1 cellular context compared by ENCODE assay signal in the genomic region with DNA sequence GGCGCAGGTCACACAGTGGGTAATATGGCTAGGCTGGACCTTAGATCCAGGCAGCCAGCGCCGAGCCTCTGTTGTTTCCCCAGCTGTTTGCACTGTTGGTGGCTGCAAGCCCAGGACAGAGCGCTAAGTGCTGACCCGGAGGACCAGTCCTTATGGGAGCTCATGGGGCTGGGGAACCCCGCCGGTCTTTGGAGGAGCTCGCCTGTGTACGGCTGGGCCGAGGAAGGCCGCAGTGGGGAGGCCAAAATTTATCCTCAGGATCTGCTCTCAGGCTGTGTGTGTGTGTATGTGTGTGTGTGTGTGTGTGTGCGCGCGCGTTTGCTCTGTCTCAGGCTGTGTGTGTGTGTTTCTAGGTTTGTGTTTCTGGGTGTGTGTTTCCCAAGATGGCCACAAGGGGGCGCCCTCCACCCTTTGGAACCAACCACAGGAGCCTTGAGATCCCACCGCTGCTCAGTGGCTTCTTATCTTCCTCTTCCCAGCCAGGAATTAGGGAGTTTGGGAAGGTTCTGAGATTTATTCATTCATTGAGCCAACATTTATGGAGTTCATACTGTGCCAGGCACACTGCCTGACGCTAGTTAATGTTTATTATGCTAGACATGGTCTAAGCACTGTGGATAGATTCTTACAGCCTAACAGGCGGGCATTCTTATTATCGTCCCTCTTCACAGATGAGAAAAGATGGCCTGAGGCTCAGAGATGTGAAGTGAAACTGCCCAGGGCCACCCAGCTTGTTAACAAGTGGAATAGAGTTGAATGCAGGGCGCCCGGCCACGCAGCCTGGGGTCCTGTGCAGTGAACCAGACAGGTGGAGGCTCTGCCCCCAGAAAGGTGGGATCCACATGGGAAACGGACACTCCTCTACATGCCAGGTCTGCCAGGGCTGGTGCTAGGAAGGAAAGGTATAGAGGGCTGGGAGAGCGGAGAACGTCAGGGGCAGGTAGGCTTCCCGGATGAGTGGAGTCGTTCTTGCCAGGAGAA.
TF ChIP-seq lines count a peak whose summit lies in the region.

No MANE protein-coding gene starts in this region.

TF ChIP-seq in K562, 482 proteins besides CTCF, POLR2A, EP300 and RAD21 (continued from another document and continues in another):
- TF ChIP-seq, protein P1, sequence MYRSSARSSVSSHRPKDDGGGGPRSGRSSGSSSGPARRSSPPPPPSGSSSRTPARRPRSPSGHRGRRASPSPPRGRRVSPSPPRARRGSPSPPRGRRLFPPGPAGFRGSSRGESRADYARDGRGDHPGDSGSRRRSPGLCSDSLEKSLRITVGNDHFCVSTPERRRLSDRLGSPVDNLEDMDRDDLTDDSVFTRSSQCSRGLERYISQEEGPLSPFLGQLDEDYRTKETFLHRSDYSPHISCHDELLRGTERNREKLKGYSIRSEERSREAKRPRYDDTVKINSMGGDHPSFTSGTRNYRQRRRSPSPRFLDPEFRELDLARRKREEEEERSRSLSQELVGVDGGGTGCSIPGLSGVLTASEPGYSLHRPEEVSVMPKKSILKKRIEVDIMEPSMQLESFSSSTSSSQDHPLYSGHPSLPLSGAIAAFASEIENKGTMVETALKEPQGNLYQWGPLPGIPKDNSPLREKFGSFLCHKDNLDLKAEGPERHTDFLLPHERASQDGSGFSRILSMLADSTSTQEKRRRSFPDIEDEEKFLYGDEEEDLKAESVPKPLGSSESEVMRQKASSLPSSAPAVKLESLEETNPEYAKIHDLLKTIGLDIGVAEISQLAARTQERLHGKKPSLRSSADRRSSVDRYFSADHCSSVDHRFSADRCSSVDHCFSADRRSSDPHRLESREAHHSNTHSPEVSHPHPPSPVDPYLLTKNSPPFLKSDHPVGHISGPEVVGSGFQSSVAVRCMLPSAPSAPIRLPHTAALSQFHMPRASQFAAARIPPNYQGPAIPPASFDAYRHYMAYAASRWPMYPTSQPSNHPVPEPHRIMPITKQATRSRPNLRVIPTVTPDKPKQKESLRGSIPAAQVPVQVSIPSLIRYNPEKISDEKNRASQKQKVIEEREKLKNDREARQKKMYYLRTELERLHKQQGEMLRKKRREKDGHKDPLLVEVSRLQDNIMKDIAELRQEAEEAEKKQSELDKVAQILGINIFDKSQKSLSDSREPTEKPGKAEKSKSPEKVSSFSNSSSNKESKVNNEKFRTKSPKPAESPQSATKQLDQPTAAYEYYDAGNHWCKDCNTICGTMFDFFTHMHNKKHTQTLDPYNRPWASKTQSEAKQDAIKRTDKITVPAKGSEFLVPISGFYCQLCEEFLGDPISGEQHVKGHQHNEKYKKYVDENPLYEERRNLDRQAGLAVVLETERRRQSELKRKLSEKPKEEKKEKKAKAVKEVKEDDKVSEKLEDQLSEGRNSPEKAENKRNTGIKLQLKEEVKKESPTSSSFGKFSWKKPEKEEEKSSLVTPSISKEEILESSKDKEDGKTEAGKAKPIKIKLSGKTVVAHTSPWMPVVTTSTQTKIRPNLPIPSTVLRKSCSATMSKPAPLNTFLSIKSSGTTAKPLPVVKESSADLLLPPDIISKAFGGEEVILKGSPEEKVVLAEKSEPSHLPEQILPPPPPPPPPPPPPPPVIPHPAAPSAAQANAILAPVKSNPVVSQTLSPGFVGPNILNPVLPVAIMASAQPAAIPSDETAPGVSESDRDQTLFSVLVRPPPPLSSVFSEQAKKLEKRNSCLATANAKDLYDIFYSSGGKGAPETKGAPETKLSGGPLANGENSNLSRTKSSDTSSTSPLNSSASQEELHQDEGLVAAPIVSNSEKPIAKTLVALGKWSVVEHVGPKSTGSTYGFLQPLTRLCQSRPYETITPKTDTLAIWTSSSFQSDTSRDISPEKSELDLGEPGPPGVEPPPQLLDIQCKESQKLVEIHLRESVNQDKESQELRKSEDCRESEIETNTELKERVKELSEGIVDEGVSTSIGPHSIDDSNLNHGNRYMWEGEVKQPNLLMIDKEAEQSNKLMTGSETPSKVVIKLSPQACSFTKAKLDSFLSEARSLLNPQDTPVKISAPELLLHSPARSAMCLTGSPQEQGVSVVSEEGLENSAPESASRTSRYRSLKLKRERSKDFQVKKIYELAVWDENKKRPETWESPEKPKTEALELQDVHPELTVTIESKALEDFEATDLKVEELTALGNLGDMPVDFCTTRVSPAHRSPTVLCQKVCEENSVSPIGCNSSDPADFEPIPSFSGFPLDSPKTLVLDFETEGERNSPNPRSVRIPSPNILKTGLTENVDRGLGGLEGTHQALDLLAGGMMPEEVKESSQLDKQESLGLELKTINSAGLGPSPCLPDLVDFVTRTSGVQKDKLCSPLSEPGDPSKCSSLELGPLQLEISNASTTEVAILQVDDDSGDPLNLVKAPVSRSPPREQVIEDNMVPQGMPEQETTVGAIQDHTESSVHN (IDR thresholded peaks at IDR 0.05; ENCODE audit: borderline replicate concordance in 1 of 2, low read depth in 1 of 2), result no peak
- TF ChIP-seq SNIP1 (IDR thresholded peaks at IDR 0.05; ENCODE audit: low read depth) (no peak), HNRNPUL1 (IDR thresholded peaks at IDR 0.05; ENCODE audit: low read length) (no peak), U2AF2 (optimal IDR thresholded peaks at IDR 0.05; ENCODE audit: low read depth, low read length) (no peak), RCOR1 (IDR thresholded peaks at IDR 0.05; ENCODE audit: borderline replicate concordance in 1 of 2, low read depth in 2 of 2, low read length in 2 of 2) (peak in 1 of 2 experiments; percentile 40; a peak in 1 of 4 replicates), ILK (tag; IDR thresholded peaks at IDR 0.05; ENCODE audit: borderline replicate concordance, low read depth) (no peak), ZNF589 (CRISPR knock-in tag; IDR thresholded peaks at IDR 0.05; ENCODE audit: low read depth) (no peak), HNRNPH1 (optimal IDR thresholded peaks at IDR 0.05; ENCODE audit: low read depth, low read length) (no peak), SMAD1 (IDR thresholded peaks at IDR 0.05; ENCODE audit: low read depth, low read length, partially characterized antibody) (no peak), KDM4B (IDR thresholded peaks at IDR 0.05; ENCODE audit: borderline replicate concordance in 2 of 2, low read depth in 1 of 2) (no peak), RB1 (IDR thresholded peaks at IDR 0.05; ENCODE audit: low read depth) (0 out of 2 replicates have a peak, but pooled peaks have one; percentile 21), TARDBP (IDR thresholded peaks at IDR 0.05) (no peak), RBM17 (IDR thresholded peaks at IDR 0.05; ENCODE audit: borderline replicate concordance, low read depth, low read length) (no peak), CREB1 (IDR thresholded peaks at IDR 0.05) (no peak), CREB1 (CRISPR knock-in tag; IDR thresholded peaks at IDR 0.05) (0 out of 2 replicates have a peak, but pooled peaks have one; percentile 18), SRSF7 (optimal IDR thresholded peaks at IDR 0.05; ENCODE audit: low read depth, low read length) (no peak), MED1 (CRISPR knock-in tag; IDR thresholded peaks at IDR 0.05; ENCODE audit: borderline replicate concordance) (no peak), PHF20 (IDR thresholded peaks at IDR 0.05; ENCODE audit: partially characterized antibody) (no peak), ZNF311 (CRISPR knock-in tag; IDR thresholded peaks at IDR 0.05) (no peak), PHF21A (IDR thresholded peaks at IDR 0.05; ENCODE audit: borderline replicate concordance, low read depth) (0 out of 2 replicates have a peak, but pooled peaks have one; percentile 22), MTA1 (IDR thresholded peaks at IDR 0.05; ENCODE audit: borderline replicate concordance) (no peak), BACH1 (tag; IDR thresholded peaks at IDR 0.05) (no peak), MYC (IDR thresholded peaks at IDR 0.05; ENCODE audit: low read depth, low read length) (no peak), MYC (CRISPR knock-in tag; IDR thresholded peaks at IDR 0.05; ENCODE audit: borderline replicate concordance, low read depth) (no peak), CC2D1A (IDR thresholded peaks at IDR 0.05) (no peak), XRCC5 (IDR thresholded peaks at IDR 0.05; ENCODE audit: low read depth, low read length) (peak; percentile 42; the same call in 1 of the 2 replicates), JUND (IDR thresholded peaks at IDR 0.05; ENCODE audit: borderline replicate concordance, low read depth, low read length) (0 out of 2 replicates have a peak, but pooled peaks have one; percentile 25), JUND (tag; IDR thresholded peaks at IDR 0.05; ENCODE audit: borderline replicate concordance, low read depth, low read length) (no peak), SMARCA5 (IDR thresholded peaks at IDR 0.05) (no peak), CBX3 (IDR thresholded peaks at IDR 0.05; ENCODE audit: borderline replicate concordance in 1 of 2, low read length in 2 of 2) (0 out of 3 replicates have a peak, but pooled peaks of 1 of the 2 experiments have one; percentile 21), BRCA1 (IDR thresholded peaks at IDR 0.05) (no peak), BRCA1 (CRISPR knock-in tag; IDR thresholded peaks at IDR 0.05) (no peak), FOXA3 (CRISPR knock-in tag; conservative IDR thresholded peaks at IDR 0.05 in 1 of 2, IDR thresholded peaks at IDR 0.05 in 1 of 2) (no peak), HCFC1 (IDR thresholded peaks at IDR 0.05; ENCODE audit: low read depth, low read length) (peak; percentile 20; the same call in 1 of the 2 replicates), TEAD1 (CRISPR knock-in tag; IDR thresholded peaks at IDR 0.05) (no peak), SIN3A (IDR thresholded peaks at IDR 0.05; ENCODE audit: borderline replicate concordance in 2 of 2, control insufficient read depth in 1 of 2, low read depth in 2 of 2, low read length in 2 of 2) (no peak), ERF (CRISPR knock-in tag; IDR thresholded peaks at IDR 0.05) (no peak), ZNF12 (CRISPR knock-in tag; IDR thresholded peaks at IDR 0.05) (no peak), TRIM24 (IDR thresholded peaks at IDR 0.05) (no peak), ZNF780A (CRISPR knock-in tag; IDR thresholded peaks at IDR 0.05) (no peak), ZC3H4 (CRISPR knock-in tag; IDR thresholded peaks at IDR 0.05; ENCODE audit: borderline replicate concordance) (no peak), SPI1 (IDR thresholded peaks at IDR 0.05; ENCODE audit: borderline replicate concordance, low read depth, low read length) (no peak), SAFB (IDR thresholded peaks at IDR 0.05; ENCODE audit: borderline replicate concordance, low read depth, low read length) (no peak)
- TF ChIP-seq, protein P2, sequence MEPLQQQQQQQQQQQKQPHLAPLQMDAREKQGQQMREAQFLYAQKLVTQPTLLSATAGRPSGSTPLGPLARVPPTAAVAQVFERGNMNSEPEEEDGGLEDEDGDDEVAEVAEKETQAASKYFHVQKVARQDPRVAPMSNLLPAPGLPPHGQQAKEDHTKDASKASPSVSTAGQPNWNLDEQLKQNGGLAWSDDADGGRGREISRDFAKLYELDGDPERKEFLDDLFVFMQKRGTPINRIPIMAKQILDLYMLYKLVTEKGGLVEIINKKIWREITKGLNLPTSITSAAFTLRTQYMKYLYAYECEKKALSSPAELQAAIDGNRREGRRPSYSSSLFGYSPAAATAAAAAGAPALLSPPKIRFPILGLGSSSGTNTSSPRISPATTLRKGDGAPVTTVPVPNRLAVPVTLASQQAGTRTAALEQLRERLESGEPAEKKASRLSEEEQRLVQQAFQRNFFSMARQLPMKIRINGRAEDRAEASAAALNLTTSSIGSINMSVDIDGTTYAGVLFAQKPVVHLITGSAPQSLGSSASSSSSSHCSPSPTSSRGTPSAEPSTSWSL (CRISPR knock-in tag; IDR thresholded peaks at IDR 0.05; ENCODE audit: borderline replicate concordance), result no peak
- TF ChIP-seq, protein P3, sequence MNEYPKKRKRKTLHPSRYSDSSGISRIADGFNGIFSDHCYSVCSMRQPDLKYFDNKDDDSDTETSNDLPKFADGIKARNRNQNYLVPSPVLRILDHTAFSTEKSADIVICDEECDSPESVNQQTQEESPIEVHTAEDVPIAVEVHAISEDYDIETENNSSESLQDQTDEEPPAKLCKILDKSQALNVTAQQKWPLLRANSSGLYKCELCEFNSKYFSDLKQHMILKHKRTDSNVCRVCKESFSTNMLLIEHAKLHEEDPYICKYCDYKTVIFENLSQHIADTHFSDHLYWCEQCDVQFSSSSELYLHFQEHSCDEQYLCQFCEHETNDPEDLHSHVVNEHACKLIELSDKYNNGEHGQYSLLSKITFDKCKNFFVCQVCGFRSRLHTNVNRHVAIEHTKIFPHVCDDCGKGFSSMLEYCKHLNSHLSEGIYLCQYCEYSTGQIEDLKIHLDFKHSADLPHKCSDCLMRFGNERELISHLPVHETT (CRISPR knock-in tag; conservative IDR thresholded peaks at IDR 0.05 in 1 of 2, IDR thresholded peaks at IDR 0.05 in 1 of 2), result no peak
- TF ChIP-seq, protein P4, sequence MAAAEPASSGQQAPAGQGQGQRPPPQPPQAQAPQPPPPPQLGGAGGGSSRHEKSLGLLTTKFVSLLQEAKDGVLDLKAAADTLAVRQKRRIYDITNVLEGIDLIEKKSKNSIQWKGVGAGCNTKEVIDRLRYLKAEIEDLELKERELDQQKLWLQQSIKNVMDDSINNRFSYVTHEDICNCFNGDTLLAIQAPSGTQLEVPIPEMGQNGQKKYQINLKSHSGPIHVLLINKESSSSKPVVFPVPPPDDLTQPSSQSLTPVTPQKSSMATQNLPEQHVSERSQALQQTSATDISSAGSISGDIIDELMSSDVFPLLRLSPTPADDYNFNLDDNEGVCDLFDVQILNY (CRISPR knock-in tag; IDR thresholded peaks at IDR 0.05), result no peak
- TF ChIP-seq, protein P5, sequence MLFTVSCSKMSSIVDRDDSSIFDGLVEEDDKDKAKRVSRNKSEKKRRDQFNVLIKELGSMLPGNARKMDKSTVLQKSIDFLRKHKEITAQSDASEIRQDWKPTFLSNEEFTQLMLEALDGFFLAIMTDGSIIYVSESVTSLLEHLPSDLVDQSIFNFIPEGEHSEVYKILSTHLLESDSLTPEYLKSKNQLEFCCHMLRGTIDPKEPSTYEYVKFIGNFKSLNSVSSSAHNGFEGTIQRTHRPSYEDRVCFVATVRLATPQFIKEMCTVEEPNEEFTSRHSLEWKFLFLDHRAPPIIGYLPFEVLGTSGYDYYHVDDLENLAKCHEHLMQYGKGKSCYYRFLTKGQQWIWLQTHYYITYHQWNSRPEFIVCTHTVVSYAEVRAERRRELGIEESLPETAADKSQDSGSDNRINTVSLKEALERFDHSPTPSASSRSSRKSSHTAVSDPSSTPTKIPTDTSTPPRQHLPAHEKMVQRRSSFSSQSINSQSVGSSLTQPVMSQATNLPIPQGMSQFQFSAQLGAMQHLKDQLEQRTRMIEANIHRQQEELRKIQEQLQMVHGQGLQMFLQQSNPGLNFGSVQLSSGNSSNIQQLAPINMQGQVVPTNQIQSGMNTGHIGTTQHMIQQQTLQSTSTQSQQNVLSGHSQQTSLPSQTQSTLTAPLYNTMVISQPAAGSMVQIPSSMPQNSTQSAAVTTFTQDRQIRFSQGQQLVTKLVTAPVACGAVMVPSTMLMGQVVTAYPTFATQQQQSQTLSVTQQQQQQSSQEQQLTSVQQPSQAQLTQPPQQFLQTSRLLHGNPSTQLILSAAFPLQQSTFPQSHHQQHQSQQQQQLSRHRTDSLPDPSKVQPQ (CRISPR knock-in tag; IDR thresholded peaks at IDR 0.05; ENCODE audit: borderline replicate concordance), result no peak
